18 cellular contexts compared by ENCODE assay signal in the genomic region with DNA sequence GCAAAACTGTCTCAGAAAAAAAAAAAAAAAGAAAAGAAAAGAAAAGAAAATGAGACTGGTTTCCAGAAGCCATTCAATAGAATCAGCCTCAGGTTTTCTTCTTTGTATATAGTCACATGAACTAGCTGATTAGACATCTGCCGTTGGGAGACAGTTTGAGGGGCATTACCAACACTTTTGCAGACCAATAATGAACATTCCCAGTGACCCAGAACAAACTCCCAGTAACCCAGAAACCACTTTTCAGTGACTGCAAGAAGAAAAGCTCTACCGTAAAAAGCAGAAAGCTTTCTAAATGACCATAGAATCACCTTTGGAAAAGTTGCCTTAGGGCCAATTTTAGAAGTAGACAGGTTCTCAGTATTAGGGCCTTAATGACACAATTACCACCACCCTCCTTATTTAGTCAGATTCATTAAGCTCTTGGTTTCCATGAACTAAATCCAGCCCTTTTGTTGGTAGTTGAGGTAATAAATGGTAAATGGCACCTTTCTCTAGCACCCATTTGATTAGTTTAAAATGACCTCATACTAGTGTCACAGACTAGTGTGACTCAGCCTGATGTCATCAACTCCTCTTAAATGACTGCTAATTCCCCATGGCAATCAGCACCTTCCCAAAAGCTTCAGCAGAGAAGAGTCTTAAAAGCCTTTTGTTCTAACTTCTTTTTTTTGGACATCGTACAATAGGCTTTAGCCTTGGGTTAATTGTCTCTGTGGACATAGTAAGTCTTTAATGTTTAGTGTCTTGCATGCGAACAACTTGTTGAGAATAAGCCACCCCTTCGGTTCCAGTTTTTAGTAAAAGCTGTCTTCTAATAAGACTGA. TPM values are rescaled to one million over a fixed set of nuclear protein-coding genes. Genes with fewer than 3 reads are reported as not detected.
A peak's percentile ranks its signal among the peaks of the same experiment; 100 is the strongest.
DNase-seq lines count a peak whose midpoint lies in the region; FAIRE-seq and TF ChIP-seq lines count a peak whose summit lies in the region.
"Had no signal": no experiment of that assay in that cellular context is flagged by ENCODE, and none has a peak within 500 bp of the region (broad histone marks: within the 10 kb centered on the region; RNA-seq: fewer than 3 reads in every experiment).

No MANE protein-coding gene starts in this region.

- H3K4me3 ChIP-seq in HEK293 (ENCODE audit: low read depth, low read length) (no peak overlapping the region), astrocyte (ENCODE audit: insufficient read depth, low read depth, low read length) (no peak overlapping the region)
- H3K4me3 ChIP-seq: body of pancreas had no signal

- CTCF ChIA-PET in HEK293 (lab: Yijun Ruan, JAX): interaction anchor here (0.5 to 0.7 kb wide), 2 partner anchors 373 to 700 kb away, joined by 3 to 6 read pairs; no protein-coding TSS in a partner anchor

- H3K27ac ChIP-seq in HEK293 (ENCODE audit: extremely low read depth, low read depth, low read length): no peak overlapping the region
- H3K27ac ChIP-seq in astrocyte (ENCODE audit: low read depth, low read length): no peak overlapping the region
- no peak overlapping the region for H3K27ac ChIP-seq in substantia nigra (ENCODE audit: low read depth, low read length, poor library complexity, severe bottlenecking)
- H3K27ac ChIP-seq: body of pancreas had no signal

- no peaks in the 10 kb centered on the region for H3K36me3 ChIP-seq in HEK293 (ENCODE audit: control insufficient read depth in 2 of 2, insufficient read depth in 1 of 2, low read length in 2 of 2)
- no peaks in the 10 kb centered on the region for H3K36me3 ChIP-seq in astrocyte (ENCODE audit: insufficient read depth, low read length)

- H3K4me1 Mint-ChIP-seq in astrocyte (ENCODE audit: low read depth, unreplicated experiment) (peaks cover 15% of the 10 kb centered on the region), chondrocyte (ENCODE audit: low read depth) (peaks cover 9% of the 10 kb centered on the region)
- H3K4me1 Mint-ChIP-seq: activated naive CD4-positive, alpha-beta T cell treated with anti-CD3 and anti-CD28 coated beads, Interleukin-2, amount 10 ng/mL, durations not matched to agents 7 days and 5 days; T-helper 17 cell had no signal

- H4K20me1 ChIP-seq in astrocyte (ENCODE audit: insufficient read depth, low read length): no peaks in the 10 kb centered on the region

- TF ChIP-seq CTCF in HEK293 (tag by site-specific recombination; IDR thresholded peaks at IDR 0.05): no peak
- TF ChIP-seq CTCF in astrocyte (IDR thresholded peaks at IDR 0.05; ENCODE audit: insufficient read depth, low read depth, low read length): no peak
- no peak for TF ChIP-seq CTCF in chondrocyte (IDR thresholded peaks at IDR 0.05)

- POLR2A ChIA-PET in HEK293 (lab: Yijun Ruan, JAX): no interaction called here

- H3K9me3 Mint-ChIP-seq in astrocyte (ENCODE audit: unreplicated experiment): peaks cover 7% of the 10 kb centered on the region
- peaks cover 3% of the 10 kb centered on the region for H3K9me3 Mint-ChIP-seq in chondrocyte (ENCODE audit: low read depth)

- H3K4me1 ChIP-seq in HEK293 (ENCODE audit: control insufficient read depth, insufficient read depth, low read length): no peaks in the 10 kb centered on the region
- no peaks in the 10 kb centered on the region for H3K4me1 ChIP-seq in astrocyte (ENCODE audit: insufficient read depth, low read length)
- H3K4me1 ChIP-seq: body of pancreas had no signal

- H3K4me2 ChIP-seq in astrocyte (ENCODE audit: low read length): peak overlapping the region; percentile 1

- H3K79me2 ChIP-seq in astrocyte (ENCODE audit: insufficient read depth, low read length): no peaks in the 10 kb centered on the region

- H3K9me3 ChIP-seq in HEK293 (ENCODE audit: control insufficient read depth, insufficient read depth, low read depth, low read length): no peaks in the 10 kb centered on the region
- peaks cover 6% of the 10 kb centered on the region for H3K9me3 ChIP-seq in astrocyte (ENCODE audit: insufficient read depth, low read depth, low read length)
- H3K9me3 ChIP-seq: body of pancreas had no signal

- H3K36me3 Mint-ChIP-seq in astrocyte (ENCODE audit: low read depth, unreplicated experiment) (no peaks in the 10 kb centered on the region), chondrocyte (ENCODE audit: low read depth) (no peaks in the 10 kb centered on the region)
- H3K36me3 Mint-ChIP-seq: CD14-positive monocyte had no signal

- no peaks in the 10 kb centered on the region for H3K27me3 ChIP-seq in astrocyte (ENCODE audit: insufficient read depth, low read length)
- H3K27me3 ChIP-seq: body of pancreas had no signal

- H3K27ac Mint-ChIP-seq in astrocyte (ENCODE audit: unreplicated experiment) (no peak overlapping the region), chondrocyte (ENCODE audit: unreplicated experiment) (no peak overlapping the region)
- H3K27ac Mint-ChIP-seq: activated naive CD4-positive, alpha-beta T cell treated with anti-CD3 and anti-CD28 coated beads, Interleukin-2, amount 10 ng/mL, durations not matched to agents 7 days and 5 days; CD14-positive monocyte; T-helper 17 cell had no signal

- H3K27me3 Mint-ChIP-seq in astrocyte (ENCODE audit: low read depth, unreplicated experiment): no peaks in the 10 kb centered on the region
- H3K27me3 Mint-ChIP-seq in chondrocyte (ENCODE audit: low read depth): peaks cover 3% of the 10 kb centered on the region
- H3K27me3 Mint-ChIP-seq: T-helper 17 cell had no signal

- no peak for FAIRE-seq in astrocyte (lab: Jason Lieb, UNC)
- FAIRE-seq: GM18507 had no signal

- peak; percentile 85 for DNase-seq in Daoy (ENCODE audit: low read depth)
- peak; percentile 53 for DNase-seq in astrocyte (ENCODE audit: low read depth)
- peak; percentile 67 for DNase-seq in kidney tubule cell (ENCODE audit: low spot score)
- DNase-seq in substantia nigra (lab: John Stamatoyannopoulos, UW): no peak
- no peak for DNase-seq in chondrocyte (ENCODE audit: low spot score)
- no peak for DNase-seq in GM19240 (ENCODE audit: insufficient read length, low spot score)
- DNase-seq: activated CD4-positive, alpha-beta T cell treated with anti-CD3 and anti-CD28 coated beads for 1 hour; activated naive CD4-positive, alpha-beta T cell treated with anti-CD3 and anti-CD28 coated beads, Interleukin-2, amount 10 ng/mL, durations not matched to agents 7 days and 5 days; body of pancreas; left ventricle myocardium superior; naive B cell; NCI-H1436; NCI-H526; posterior cingulate gyrus; T-helper 17 cell had no signal

- H3K4me3 Mint-ChIP-seq in astrocyte (ENCODE audit: unreplicated experiment) (no peak overlapping the region), chondrocyte (ENCODE audit: unreplicated experiment) (no peak overlapping the region)
- H3K4me3 Mint-ChIP-seq: activated naive CD4-positive, alpha-beta T cell treated with anti-CD3 and anti-CD28 coated beads, Interleukin-2, amount 10 ng/mL, durations not matched to agents 7 days and 5 days; CD14-positive monocyte; naive B cell; T-helper 17 cell had no signal

- H3K9ac ChIP-seq in astrocyte (ENCODE audit: low read length): no peak overlapping the region

- no peak overlapping the region for H2AFZ ChIP-seq in astrocyte (ENCODE audit: low read depth, low read length)

TF ChIP-seq in HEK293, 187 proteins besides CTCF, POLR2A, EP300 and RAD21 (continues in another document):
- TF ChIP-seq TRIM28 (IDR thresholded peaks at IDR 0.05; ENCODE audit: borderline replicate concordance, low read length): no peak; the same call in 1 of the 2 replicates
- peak; percentile 87 for TF ChIP-seq ZNF558 (tag by site-specific recombination; IDR thresholded peaks at IDR 0.05)
- no peak for TF ChIP-seq ZNF423 (tag by site-specific recombination; IDR thresholded peaks at IDR 0.05)
- TF ChIP-seq ZNF747 (tag by site-specific recombination; IDR thresholded peaks at IDR 0.05): no peak
- TF ChIP-seq ZBTB26 (tag by site-specific recombination; optimal IDR thresholded peaks at IDR 0.05): no peak
- TF ChIP-seq, protein P1, sequence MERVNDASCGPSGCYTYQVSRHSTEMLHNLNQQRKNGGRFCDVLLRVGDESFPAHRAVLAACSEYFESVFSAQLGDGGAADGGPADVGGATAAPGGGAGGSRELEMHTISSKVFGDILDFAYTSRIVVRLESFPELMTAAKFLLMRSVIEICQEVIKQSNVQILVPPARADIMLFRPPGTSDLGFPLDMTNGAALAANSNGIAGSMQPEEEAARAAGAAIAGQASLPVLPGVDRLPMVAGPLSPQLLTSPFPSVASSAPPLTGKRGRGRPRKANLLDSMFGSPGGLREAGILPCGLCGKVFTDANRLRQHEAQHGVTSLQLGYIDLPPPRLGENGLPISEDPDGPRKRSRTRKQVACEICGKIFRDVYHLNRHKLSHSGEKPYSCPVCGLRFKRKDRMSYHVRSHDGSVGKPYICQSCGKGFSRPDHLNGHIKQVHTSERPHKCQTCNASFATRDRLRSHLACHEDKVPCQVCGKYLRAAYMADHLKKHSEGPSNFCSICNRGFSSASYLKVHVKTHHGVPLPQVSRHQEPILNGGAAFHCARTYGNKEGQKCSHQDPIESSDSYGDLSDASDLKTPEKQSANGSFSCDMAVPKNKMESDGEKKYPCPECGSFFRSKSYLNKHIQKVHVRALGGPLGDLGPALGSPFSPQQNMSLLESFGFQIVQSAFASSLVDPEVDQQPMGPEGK (tag by site-specific recombination; IDR thresholded peaks at IDR 0.05): peak; percentile 62; the same call in 1 of the 2 replicates
- peak; percentile 55 for TF ChIP-seq SP2 (tag by site-specific recombination; IDR thresholded peaks at IDR 0.05)

RNA-seq across cellular contexts. Expression of gene XRCC2, which starts 33.6 kb away (rescaled TPM):
- 20.9 and 24.6 TPM in 2 replicates for total RNA-seq in Daoy (2014; rRNA removed; shearing (Covaris generic))
- 1.2 and 1.6 TPM in 2 replicates for total RNA-seq in astrocyte
- 0.95 to 3.5 TPM (median 1.3 TPM) in 3 replicates for total RNA-seq in chondrocyte

RNA-seq across cellular contexts. Expression of gene ACTR3B, which starts 50.0 kb away (rescaled TPM):
- 4.9 and 18.1 TPM in 2 replicates for total RNA-seq in Daoy (2014; rRNA removed; shearing (Covaris generic))
- total RNA-seq in astrocyte: 7.3 and 10.7 TPM in 2 replicates
- 6.6 to 11.6 TPM (median 10.8 TPM) in 3 replicates for total RNA-seq in chondrocyte

Comparison
In these comparisons a context has a peak if more than half of its experiments do, and no peak if none do; other contexts are left out.
1. DNase-seq: peak in Daoy (single experiment), astrocyte (single experiment) and kidney tubule cell (single experiment); none in substantia nigra (0 of 49), chondrocyte (single experiment) and GM19240 (single experiment).